In the genomic region with DNA sequence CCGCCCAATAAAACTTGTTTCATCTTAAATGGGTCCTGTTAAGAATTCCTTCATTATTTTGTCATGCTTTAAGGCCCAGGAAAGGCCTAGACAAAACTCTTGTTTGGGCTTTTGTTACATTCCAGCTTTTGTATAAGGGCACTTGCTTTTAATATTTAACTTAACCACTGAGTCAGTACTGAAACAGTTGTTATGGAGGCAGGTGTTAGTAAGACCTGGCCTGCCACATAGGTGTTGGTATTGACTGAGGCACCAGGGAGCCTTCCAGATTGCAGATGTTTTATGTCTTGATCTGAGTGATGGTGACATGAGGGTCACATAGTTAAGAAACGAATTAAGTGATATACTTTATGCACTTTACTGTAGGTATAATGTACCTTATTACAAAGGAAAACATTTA, we compare ENCODE assay signal across 25 cellular contexts.
DNase-seq lines count a peak whose midpoint lies in the region; ATAC-seq and TF ChIP-seq lines count a peak whose summit lies in the region.
"Had no signal": no experiment of that assay in that cellular context is flagged by ENCODE, and none has a peak within 500 bp of the region (broad histone marks: within the 10 kb centered on the region; RNA-seq: fewer than 3 reads in every experiment).

No MANE protein-coding gene starts in this region.

- H3K4me1 Mint-ChIP-seq in activated CD8-positive, alpha-beta T cell treated with anti-CD3 and anti-CD28 coated beads for 36 hours (ENCODE audit: low read depth) = peaks cover 31% of the 10 kb centered on the region
- H3K4me1 Mint-ChIP-seq in activated CD8-positive, alpha-beta T cell treated with anti-CD3 and anti-CD28 coated beads, Interleukin-2, amount 10 ng/mL, durations not matched to agents 7 days and 5 days (ENCODE audit: low read depth) = peaks cover 19% of the 10 kb centered on the region
- H3K4me1 Mint-ChIP-seq in osteocyte (ENCODE audit: unreplicated experiment) = peaks cover 24% of the 10 kb centered on the region

- H3K4me3 Mint-ChIP-seq in activated CD8-positive, alpha-beta T cell treated with anti-CD3 and anti-CD28 coated beads for 36 hours = no peak overlapping the region
- no peak overlapping the region for H3K4me3 Mint-ChIP-seq in activated CD8-positive, alpha-beta T cell treated with anti-CD3 and anti-CD28 coated beads, Interleukin-2, amount 10 ng/mL, durations not matched to agents 7 days and 5 days
- no peak overlapping the region for H3K4me3 Mint-ChIP-seq in osteocyte (ENCODE audit: unreplicated experiment)

- no peaks in the 10 kb centered on the region for H3K9me3 Mint-ChIP-seq in activated CD8-positive, alpha-beta T cell treated with anti-CD3 and anti-CD28 coated beads for 36 hours
- peaks cover 3% of the 10 kb centered on the region for H3K9me3 Mint-ChIP-seq in activated CD8-positive, alpha-beta T cell treated with anti-CD3 and anti-CD28 coated beads, Interleukin-2, amount 10 ng/mL, durations not matched to agents 7 days and 5 days (ENCODE audit: insufficient read depth)
- H3K9me3 Mint-ChIP-seq in osteocyte (ENCODE audit: unreplicated experiment) = no peaks in the 10 kb centered on the region
- H3K9me3 Mint-ChIP-seq: activated naive CD8-positive, alpha-beta T cell treated with anti-CD3 and anti-CD28 coated beads, Interleukin-2, amount 10 ng/mL, durations not matched to agents 7 days and 5 days; memory B cell had no signal

- H3K36me3 ChIP-seq in neutrophil = no peaks in the 10 kb centered on the region
- H3K36me3 ChIP-seq: esophagus muscularis mucosa, ovary, stomach, tibial nerve had no signal

- POLR2A ChIA-PET in activated CD8-positive, alpha-beta T cell treated with anti-CD3 and anti-CD28 coated beads for 36 hours (lab: Charles Lee) = no interaction called here
- POLR2A ChIA-PET in activated CD8-positive, alpha-beta T cell treated with anti-CD3 and anti-CD28 coated beads, Interleukin-2, amount 10 ng/mL, durations not matched to agents 7 days and 5 days (lab: Charles Lee) = no interaction called here

- no peaks in the 10 kb centered on the region for H3K9me3 ChIP-seq in neutrophil
- H3K9me3 ChIP-seq: esophagus muscularis mucosa, ovary, stomach, tibial nerve had no signal

- TF ChIP-seq CTCF in activated CD8-positive, alpha-beta T cell treated with anti-CD3 and anti-CD28 coated beads for 36 hours (IDR thresholded peaks at IDR 0.05) = no peak
- no peak for TF ChIP-seq CTCF in neutrophil (IDR thresholded peaks at IDR 0.05)
- TF ChIP-seq CTCF in osteocyte (IDR thresholded peaks at IDR 0.05) = no peak

- peaks cover 0 to 18% of the 10 kb centered on the region in 2 experiments for H3K4me1 ChIP-seq in neutrophil (ENCODE audit: control insufficient read depth in 1 of 2, insufficient read depth in 1 of 2, low read depth in 1 of 2, low read length in 1 of 2)
- H3K4me1 ChIP-seq: stomach, tibial nerve had no signal

- H3K27me3 ChIP-seq in neutrophil = no peaks in the 10 kb centered on the region
- H3K27me3 ChIP-seq: esophagus muscularis mucosa, ovary, stomach, tibial nerve had no signal

- CTCF ChIA-PET in activated CD8-positive, alpha-beta T cell treated with anti-CD3 and anti-CD28 coated beads for 36 hours (lab: Charles Lee) = interaction anchor here (1.1 kb wide), 1 partner anchor 25 kb away, joined by 3 read pairs; no protein-coding TSS in a partner anchor
- CTCF ChIA-PET in activated CD8-positive, alpha-beta T cell treated with anti-CD3 and anti-CD28 coated beads, Interleukin-2, amount 10 ng/mL, durations not matched to agents 7 days and 5 days (lab: Charles Lee) = interaction anchor here (1.7 kb wide), 1 partner anchor 12 kb away, joined by 5 read pairs; no protein-coding TSS in a partner anchor

- H3K27ac ChIP-seq in epithelial cell of prostate = peak overlapping the region; percentile 62
- H3K27ac ChIP-seq in neutrophil = peak overlapping the region; percentile 74
- H3K27ac ChIP-seq: esophagus muscularis mucosa, ovary, stomach, tibial nerve had no signal

- H3K27ac Mint-ChIP-seq in activated CD8-positive, alpha-beta T cell treated with anti-CD3 and anti-CD28 coated beads for 36 hours = no peak overlapping the region
- no peak overlapping the region for H3K27ac Mint-ChIP-seq in activated CD8-positive, alpha-beta T cell treated with anti-CD3 and anti-CD28 coated beads, Interleukin-2, amount 10 ng/mL, durations not matched to agents 7 days and 5 days
- H3K27ac Mint-ChIP-seq in osteocyte (ENCODE audit: unreplicated experiment) = no peak overlapping the region
- H3K27ac Mint-ChIP-seq: memory B cell had no signal

- no peak overlapping the region for H3K4me3 ChIP-seq in neutrophil (ENCODE audit: low read depth in 1 of 2, low read length in 1 of 2)
- H3K4me3 ChIP-seq: esophagus muscularis mucosa, ovary, stomach, tibial nerve had no signal

- DNase-seq in activated CD8-positive, alpha-beta T cell treated with anti-CD3 and anti-CD28 coated beads for 36 hours = peak; percentile 11
- no peak for DNase-seq in activated CD8-positive, alpha-beta T cell treated with anti-CD3 and anti-CD28 coated beads, Interleukin-2, amount 10 ng/mL, durations not matched to agents 7 days and 5 days
- DNase-seq in epithelial cell of prostate (ENCODE audit: low read depth, low spot score) = no peak
- no peak for DNase-seq in osteocyte (ENCODE audit: extremely low spot score, unreplicated experiment)
- DNase-seq in germinal center (ENCODE audit: low spot score) = no peak
- DNase-seq: activated CD4-positive, alpha-beta T cell treated with anti-CD3 and anti-CD28 coated beads for 1 hour; activated naive CD8-positive, alpha-beta T cell treated with anti-CD3 and anti-CD28 coated beads, Interleukin-2, amount 10 ng/mL, durations not matched to agents 7 days and 5 days; effector CD4-positive, alpha-beta T cell; KG1; kidney; NCI-H1694 treated with DMSO at 0.1 percent for 48 hours; NCI-H226; NCI-H82; ovary; right cardiac atrium; SHP77 treated with DMSO at 0.1 percent for 48 hours; stimulated activated CD4-positive, alpha-beta T cell treated with anti-CD3 and anti-CD28 coated beads, Interleukin-4, amount 100 ng/mL, for 4 hours; stomach had no signal

- no peaks in the 10 kb centered on the region for H3K27me3 Mint-ChIP-seq in activated CD8-positive, alpha-beta T cell treated with anti-CD3 and anti-CD28 coated beads for 36 hours
- H3K27me3 Mint-ChIP-seq in activated CD8-positive, alpha-beta T cell treated with anti-CD3 and anti-CD28 coated beads, Interleukin-2, amount 10 ng/mL, durations not matched to agents 7 days and 5 days (ENCODE audit: low read depth) = no peaks in the 10 kb centered on the region
- H3K27me3 Mint-ChIP-seq in osteocyte (ENCODE audit: unreplicated experiment) = no peaks in the 10 kb centered on the region
- H3K27me3 Mint-ChIP-seq: activated naive CD8-positive, alpha-beta T cell treated with anti-CD3 and anti-CD28 coated beads, Interleukin-2, amount 10 ng/mL, durations not matched to agents 7 days and 5 days; naive B cell had no signal

- intact Hi-C loops in activated CD8-positive, alpha-beta T cell treated with anti-CD3 and anti-CD28 coated beads for 36 hours (cut with micrococcal nuclease) = no loop called here

- no peaks in the 10 kb centered on the region for H3K36me3 Mint-ChIP-seq in activated CD8-positive, alpha-beta T cell treated with anti-CD3 and anti-CD28 coated beads for 36 hours (ENCODE audit: low read depth)
- H3K36me3 Mint-ChIP-seq in activated CD8-positive, alpha-beta T cell treated with anti-CD3 and anti-CD28 coated beads, Interleukin-2, amount 10 ng/mL, durations not matched to agents 7 days and 5 days (ENCODE audit: low read depth) = peaks cover 6% of the 10 kb centered on the region
- H3K36me3 Mint-ChIP-seq in osteocyte (ENCODE audit: unreplicated experiment) = peaks cover 1% of the 10 kb centered on the region
- H3K36me3 Mint-ChIP-seq: memory B cell, naive B cell had no signal

- ATAC-seq in activated CD8-positive, alpha-beta T cell treated with anti-CD3 and anti-CD28 coated beads for 36 hours = peak; percentile 46
- no peak for ATAC-seq in activated CD8-positive, alpha-beta T cell treated with anti-CD3 and anti-CD28 coated beads, Interleukin-2, amount 10 ng/mL, durations not matched to agents 7 days and 5 days
- ATAC-seq in GM21619 (IDR thresholded peaks at IDR 0.05; ENCODE audit: unreplicated experiment) (peak; percentile 53), HG03095 (IDR thresholded peaks at IDR 0.05; ENCODE audit: unreplicated experiment) (no peak)
- ATAC-seq: right cardiac atrium had no signal

Comparison
In these comparisons a context has a peak if more than half of its experiments do, and no peak if none do; other contexts are left out.
1. ATAC-seq: peak in activated CD8-positive, alpha-beta T cell treated with anti-CD3 and anti-CD28 coated beads for 36 hours (single experiment) and GM21619 (single experiment); none in activated CD8-positive, alpha-beta T cell treated with anti-CD3 and anti-CD28 coated beads, Interleukin-2, amount 10 ng/mL, durations not matched to agents 7 days and 5 days (single experiment) and HG03095 (single experiment).